6 cellular contexts compared by ENCODE assay signal in genomic region chr17:7323731-7324437, GRCh38. TPM values are rescaled to one million over a fixed set of nuclear protein-coding genes. Genes with fewer than 3 reads are reported as not detected.
DNase-seq lines count a peak whose midpoint lies in the region; ATAC-seq, FAIRE-seq and TF ChIP-seq lines count a peak whose summit lies in the region.

No MANE protein-coding gene starts in this region.

- H2AFZ ChIP-seq in parathyroid adenoma: no peak overlapping the region

- CTCF ChIA-PET in AG04450 (lab: Charles Lee) (interaction anchor here (0.6 to 1.5 kb wide), 6 partner anchors 8 to 237 kb away, joined by 3 to 7 read pairs (median 4); partner anchors contain the start of gene GPS2), Panc1 (lab: Charles Lee) (no interaction called here)

- DNase-seq in AG04450 (ENCODE audit: low read depth, low spot score) (no peak), Panc1 (ENCODE audit: low read depth, low spot score) (no peak), bronchial epithelial cell (ENCODE audit: low read depth) (peak; percentile 30), NCI-H446 treated with DMSO at 0.1 percent for 48 hours (lab: John Stamatoyannopoulos, UW) (no peak), NCI-H146 (lab: John Stamatoyannopoulos, UW) (no peak)

- FAIRE-seq in bronchial epithelial cell (lab: Jason Lieb, UNC): no peak

- no peak overlapping the region for H3K9ac ChIP-seq in parathyroid adenoma

- ATAC-seq in Panc1: 0 out of 2 replicates have a peak, but pooled peaks have one; percentile 51

- peaks cover 7% of the 10 kb centered on the region for H3K79me2 ChIP-seq in parathyroid adenoma

- intact Hi-C loops in Panc1 (cut with micrococcal nuclease; ENCODE audit: unreplicated experiment): no loop called here

- in situ Hi-C loops in Panc1 (cut with HindIII; ENCODE audit: low pct_unique_long_range_greater_than_20kb, low sequenced_read_pairs): no loop called here

- BruUV-seq in Panc1 (replicated peaks; lab: Mats Ljungman, UMichigan): no TSS peak

- H3K4me2 ChIP-seq in parathyroid adenoma (ENCODE audit: low read length): no peak overlapping the region

- no peak overlapping the region for H3K27ac ChIP-seq in AG04450 (ENCODE audit: low read depth, low read length)
- no peak overlapping the region for H3K27ac ChIP-seq in Panc1 (ENCODE audit: low read length)
- no peak overlapping the region for H3K27ac ChIP-seq in parathyroid adenoma

- H3K36me3 ChIP-seq in Panc1 (ENCODE audit: control insufficient read depth, insufficient read depth, low read length) (peaks cover 3% of the 10 kb centered on the region), bronchial epithelial cell (ENCODE audit: control insufficient read depth, insufficient read depth, low read length) (peaks cover 44% of the 10 kb centered on the region), parathyroid adenoma (ENCODE audit: control insufficient read depth, insufficient read depth, low read length) (no peaks in the 10 kb centered on the region)

- POLR2A ChIA-PET in AG04450 (lab: Yijun Ruan, JAX) (no interaction called here), Panc1 (lab: Charles Lee) (no interaction called here)

- H3K4me3 ChIP-seq in AG04450 (ENCODE audit: low read depth, low read length) (no peak overlapping the region), Panc1 (ENCODE audit: low read depth in 2 of 2, low read length in 2 of 2) (no peak overlapping the region), bronchial epithelial cell (ENCODE audit: low read depth, low read length) (no peak overlapping the region), parathyroid adenoma (ENCODE audit: low read depth, low read length) (no peak overlapping the region)

- no peaks in the 10 kb centered on the region; the same call in 1 of the 2 replicates for H3K9me3 ChIP-seq in AG04450 (ENCODE audit: control insufficient read depth, insufficient read depth, low read length)
- no peaks in the 10 kb centered on the region for H3K9me3 ChIP-seq in Panc1 (ENCODE audit: control insufficient read depth, insufficient read depth, low read depth, low read length)
- no peaks in the 10 kb centered on the region for H3K9me3 ChIP-seq in parathyroid adenoma (ENCODE audit: control insufficient read depth, low read length)

- H3K4me1 ChIP-seq in Panc1 (ENCODE audit: control insufficient read depth, insufficient read depth, low read length): peaks cover 4% of the 10 kb centered on the region; the same call in 1 of the 2 replicates
- peaks cover 6% of the 10 kb centered on the region for H3K4me1 ChIP-seq in parathyroid adenoma

- H3K27me3 ChIP-seq in AG04450 (ENCODE audit: control insufficient read depth, insufficient read depth, low read length): no peaks in the 10 kb centered on the region
- no peaks in the 10 kb centered on the region for H3K27me3 ChIP-seq in Panc1 (ENCODE audit: control insufficient read depth, insufficient read depth, low read length)
- H3K27me3 ChIP-seq in bronchial epithelial cell (ENCODE audit: control insufficient read depth, insufficient read depth, low read length): no peaks in the 10 kb centered on the region
- H3K27me3 ChIP-seq in parathyroid adenoma (ENCODE audit: control insufficient read depth, insufficient read depth, low read length): no peaks in the 10 kb centered on the region

- TF ChIP-seq CTCF in AG04450 (IDR thresholded peaks at IDR 0.05; ENCODE audit: low read depth, low read length): peak; percentile 88
- TF ChIP-seq CTCF in Panc1 (IDR thresholded peaks at IDR 0.05): peak; percentile 91; the same call in 1 of the 2 replicates
- TF ChIP-seq CTCF in bronchial epithelial cell (IDR thresholded peaks at IDR 0.05; ENCODE audit: insufficient read depth, low read length, severe bottlenecking): peak; percentile 97
- peak; percentile 69 for TF ChIP-seq CTCF in parathyroid adenoma (IDR thresholded peaks at IDR 0.05)

RNA-seq across cellular contexts. Expression of gene NEURL4, which starts 5.3 kb away (rescaled TPM):
- polyA plus RNA-seq in AG04450 (2011; rRNA removed): 7.3 and 9.6 TPM in 2 replicates
- polyA minus RNA-seq in AG04450 (2011; rRNA and poly(A)+ RNA removed): 18.4 and 25.8 TPM in 2 replicates
- total RNA-seq in Panc1 (2021; ENCODE audit: unreplicated experiment): 58.9 TPM
- 53.8 TPM for polyA plus RNA-seq in Panc1 (2012; ENCODE audit: insufficient read length)
- 14.7 and 17.7 TPM in 2 replicates for total RNA-seq in bronchial epithelial cell

RNA-seq across cellular contexts. Expression of gene GPS2, which starts 8.7 kb away (rescaled TPM):
- 21.5 and 22.2 TPM in 2 replicates for polyA plus RNA-seq in AG04450 (2011; rRNA removed)
- 30.0 and 42.0 TPM in 2 replicates for polyA minus RNA-seq in AG04450 (2011; rRNA and poly(A)+ RNA removed)
- total RNA-seq in Panc1 (2021; ENCODE audit: unreplicated experiment): 96.6 TPM
- 119 TPM for polyA plus RNA-seq in Panc1 (2012; ENCODE audit: insufficient read length)
- 22.4 and 35.7 TPM in 2 replicates for total RNA-seq in bronchial epithelial cell

RNA-seq across cellular contexts. Expression of gene ACAP1, which starts 12.4 kb away (rescaled TPM):
- 0.35 and 0.74 TPM in 2 replicates for polyA plus RNA-seq in AG04450 (2011; rRNA removed)
- 0.09 and 0.22 TPM in 2 replicates for polyA minus RNA-seq in AG04450 (2011; rRNA and poly(A)+ RNA removed)
- total RNA-seq in Panc1 (2021; ENCODE audit: unreplicated experiment) (2.7 TPM), bronchial epithelial cell (0.26 and 4.2 TPM in 2 replicates)
- 5.3 TPM for polyA plus RNA-seq in Panc1 (2012; ENCODE audit: insufficient read length)

RNA-seq across cellular contexts. Expression of gene EIF5A, which starts 16.5 kb away (rescaled TPM):
- 466 and 469 TPM in 2 replicates for polyA plus RNA-seq in AG04450 (2011; rRNA removed)
- polyA minus RNA-seq in AG04450 (2011; rRNA and poly(A)+ RNA removed): 754 and 776 TPM in 2 replicates
- total RNA-seq in Panc1 (2021; ENCODE audit: unreplicated experiment) (728 TPM), bronchial epithelial cell (653 and 709 TPM in 2 replicates)
- polyA plus RNA-seq in Panc1 (2012; ENCODE audit: insufficient read length): 878 TPM

RNA-seq across cellular contexts. Expression of gene KCTD11, which starts 28.1 kb away (rescaled TPM):
- 12.1 and 13.8 TPM in 2 replicates for polyA plus RNA-seq in AG04450 (2011; rRNA removed)
- polyA minus RNA-seq in AG04450 (2011; rRNA and poly(A)+ RNA removed): 11.6 and 14.6 TPM in 2 replicates
- 11.0 TPM for total RNA-seq in Panc1 (2021; ENCODE audit: unreplicated experiment)
- 10.9 TPM for polyA plus RNA-seq in Panc1 (2012; ENCODE audit: insufficient read length)
- total RNA-seq in bronchial epithelial cell: 24.2 and 26.6 TPM in 2 replicates
